14 cellular contexts compared by ENCODE assay signal in genomic region chr19:39046037-39046821, GRCh38. TPM values are rescaled to one million over a fixed set of nuclear protein-coding genes. Genes with fewer than 3 reads are reported as not detected.
DNase-seq lines count a peak whose midpoint lies in the region; ATAC-seq and TF ChIP-seq lines count a peak whose summit lies in the region.
"Had no signal": no experiment of that assay in that cellular context is flagged by ENCODE, and none has a peak within 500 bp of the region (broad histone marks: within the 10 kb centered on the region; RNA-seq: fewer than 3 reads in every experiment).

No MANE protein-coding gene starts in this region.

- H3K27me3 ChIP-seq in RWPE2 (ENCODE audit: insufficient read depth, poor library complexity, severe bottlenecking) (no peaks in the 10 kb centered on the region), hepatocyte (no peaks in the 10 kb centered on the region), left lung (no peaks in the 10 kb centered on the region)
- H3K27me3 ChIP-seq: sigmoid colon had no signal

- H3K36me3 ChIP-seq in RWPE2 (ENCODE audit: low read depth) (no peaks in the 10 kb centered on the region), hepatocyte (replicated peaks; ENCODE audit: insufficient read depth, low read depth) (no peaks in the 10 kb centered on the region), left lung (no peaks in the 10 kb centered on the region)
- H3K36me3 ChIP-seq: sigmoid colon had no signal

- H3K4me3 ChIP-seq in RWPE2 (ENCODE audit: severe bottlenecking): no peak overlapping the region
- H3K4me3 ChIP-seq in hepatocyte: no peak overlapping the region
- no peak overlapping the region for H3K4me3 ChIP-seq in left lung
- H3K4me3 ChIP-seq: sigmoid colon had no signal

- H3K9me3 ChIP-seq in RWPE2 (ENCODE audit: severe bottlenecking) (no peaks in the 10 kb centered on the region), hepatocyte (ENCODE audit: low read depth) (no peaks in the 10 kb centered on the region), left lung (no peaks in the 10 kb centered on the region)
- H3K9me3 ChIP-seq: sigmoid colon had no signal

- no peak for TF ChIP-seq CTCF in RWPE2 (IDR thresholded peaks at IDR 0.05; ENCODE audit: poor library complexity, severe bottlenecking)
- no peak for TF ChIP-seq CTCF in hepatocyte (IDR thresholded peaks at IDR 0.05; ENCODE audit: poor library complexity)
- no peak for TF ChIP-seq CTCF in left lung (IDR thresholded peaks at IDR 0.05)

- H3K27ac ChIP-seq in RWPE2 (ENCODE audit: poor library complexity, severe bottlenecking) (no peak overlapping the region), hepatocyte (peak overlapping the region; percentile 48), left lung (no peak overlapping the region)
- H3K27ac ChIP-seq: sigmoid colon had no signal

- peak; percentile 40; the same call in 2 of the 3 replicates for ATAC-seq in RWPE2 (ENCODE audit: low read depth)
- no peak for ATAC-seq in HG02938 (IDR thresholded peaks at IDR 0.05; ENCODE audit: unreplicated experiment)
- ATAC-seq in HG03460 (IDR thresholded peaks at IDR 0.05; ENCODE audit: unreplicated experiment): no peak
- no peak for ATAC-seq in left lung

- POLR2A ChIA-PET in HEK293T (lab: Yijun Ruan, JAX): interaction anchor here (1.1 to 1.5 kb wide), 3 partner anchors 15 to 71 kb away, joined by 3 read pairs; partner anchors contain the start of gene FBXO17

- no peak overlapping the region for H2AFZ ChIP-seq in hepatocyte

- no peaks in the 10 kb centered on the region for H3K79me2 ChIP-seq in hepatocyte

- H3K4me1 ChIP-seq in RWPE2 (ENCODE audit: insufficient read depth, poor library complexity, severe bottlenecking) (no peaks in the 10 kb centered on the region), hepatocyte (ENCODE audit: insufficient read depth) (no peaks in the 10 kb centered on the region), left lung (no peaks in the 10 kb centered on the region)
- H3K4me1 ChIP-seq: sigmoid colon had no signal

- DNase-seq in ACHN (peak; percentile 77), HEK293T (ENCODE audit: extremely low spot score) (peak; percentile 69), RWPE2 (ENCODE audit: low spot score) (no peak), hepatocyte (ENCODE audit: low spot score) (peak; percentile 48), left lung (no peak)
- DNase-seq in activated effector memory CD4-positive, alpha-beta T cell treated with Interleukin-2 at 50 U/mL for 16 hours: no peak
- DNase-seq: NCI-H446 treated with DMSO at 0.1 percent for 48 hours, sigmoid colon had no signal

- H3K9me2 ChIP-seq in hepatocyte (replicated peaks; ENCODE audit: insufficient read depth): no peaks in the 10 kb centered on the region

- CTCF ChIA-PET in HEK293T (lab: Yijun Ruan, JAX): no interaction called here

- in situ Hi-C loops in ACHN (cut with HindIII; ENCODE audit: low pct_ligation_motif_present, low pct_unique_long_range_greater_than_20kb, low sequenced_read_pairs): no loop called here

- no peak overlapping the region for H3K4me2 ChIP-seq in hepatocyte

- intact Hi-C loops in left lung (cut with DNase I): no loop called here

- WGBS in hepatocyte (ENCODE audit: low lambda C conversion rate, missing lambda C conversion rate): 71% methylated on average over 7 of the region's 7 CpGs

- no peaks in the 10 kb centered on the region for H4K20me1 ChIP-seq in hepatocyte (ENCODE audit: insufficient read depth, poor library complexity, severe bottlenecking)

TF ChIP-seq in HEK293T, 16 proteins besides CTCF, POLR2A, EP300 and RAD21:
- no peak for TF ChIP-seq BHLHE40 (IDR thresholded peaks at IDR 0.05; ENCODE audit: borderline replicate concordance)
- no peak for TF ChIP-seq HDGF (IDR thresholded peaks at IDR 0.05; ENCODE audit: borderline replicate concordance)
- TF ChIP-seq FOXM1 (IDR thresholded peaks at IDR 0.05; ENCODE audit: borderline replicate concordance): no peak
- TF ChIP-seq ELF4 (IDR thresholded peaks at IDR 0.05): no peak
- TF ChIP-seq LEF1 (IDR thresholded peaks at IDR 0.05; ENCODE audit: borderline replicate concordance): no peak
- TF ChIP-seq FOXK2 (IDR thresholded peaks at IDR 0.05): no peak
- TF ChIP-seq L3MBTL2 (conservative IDR thresholded peaks at IDR 0.05): no peak
- no peak; the same call in 1 of the 2 replicates for TF ChIP-seq PKNOX1 (IDR thresholded peaks at IDR 0.05)
- TF ChIP-seq SUZ12 (IDR thresholded peaks at IDR 0.05): no peak
- no peak for TF ChIP-seq ZNF384 (IDR thresholded peaks at IDR 0.05)
- TF ChIP-seq NFRKB (IDR thresholded peaks at IDR 0.05): no peak
- no peak for TF ChIP-seq FOXA1 (IDR thresholded peaks at IDR 0.05)

RNA-seq across cellular contexts. Expression of gene FBXO27, which starts 13.9 kb away (rescaled TPM):
- 6.7 and 15.2 TPM in 2 replicates for total RNA-seq in hepatocyte
- 10.3 and 11.0 TPM in 2 replicates for polyA plus RNA-seq in hepatocyte
- 10 to 100 TPM; 11.4 to 11.9 TPM for total RNA-seq in left lung

RNA-seq across cellular contexts. Expression of gene ACP7, which starts 37.9 kb away (rescaled TPM):
- total RNA-seq in hepatocyte (0.16 and 0.23 TPM in 2 replicates), left lung (not detected)
- 0.13 and 0.21 TPM in 2 replicates for polyA plus RNA-seq in hepatocyte
- total RNA-seq: CD4-positive, CD25-positive, alpha-beta regulatory T cell; cerebellum; frontal cortex; mesenteric fat pad; sigmoid colon had no signal
- polyA plus RNA-seq: CD4-positive, CD25-positive, alpha-beta regulatory T cell; sigmoid colon had no signal

Comparison
In these comparisons a context has a peak if more than half of its experiments do, and no peak if none do; other contexts are left out.
1. DNase-seq: peak in ACHN (single experiment), HEK293T (single experiment) and hepatocyte (single experiment); none in RWPE2 (single experiment), left lung (0 of 2) and activated effector memory CD4-positive, alpha-beta T cell treated with Interleukin-2 at 50 U/mL for 16 hours (single experiment).